Comparison of ENCODE assay signal across 18 cellular contexts in the genomic region with DNA sequence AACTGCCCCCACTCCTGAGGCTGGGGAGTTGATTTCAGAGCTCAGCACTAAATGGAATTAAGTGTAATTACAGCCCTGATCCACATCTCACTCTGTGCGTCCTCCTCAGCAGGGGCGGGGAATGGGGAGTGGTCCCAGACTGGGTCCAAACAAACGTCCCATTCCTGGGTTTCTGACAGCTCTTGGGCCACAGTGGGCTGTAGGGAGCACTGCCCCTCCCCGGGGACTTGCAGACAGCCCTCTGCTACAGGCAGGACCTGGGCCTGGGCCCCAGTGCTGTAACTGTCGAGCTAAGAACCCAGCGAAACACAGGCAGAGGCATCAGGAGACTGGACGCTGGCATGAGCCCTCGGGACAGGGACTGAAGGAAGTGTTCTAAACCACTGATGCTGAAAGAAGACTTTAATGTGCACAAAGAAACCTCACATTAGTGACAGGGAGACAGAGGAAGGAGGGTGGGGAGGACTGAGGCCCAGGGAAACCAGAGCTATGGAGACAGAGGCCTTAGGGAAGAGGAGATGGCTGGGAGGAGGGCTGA. TPM values are rescaled to one million over a fixed set of nuclear protein-coding genes. Genes with fewer than 3 reads are reported as not detected.
DNase-seq lines count a peak whose midpoint lies in the region; FAIRE-seq and TF ChIP-seq lines count a peak whose summit lies in the region.
"Had no signal": no experiment of that assay in that cellular context is flagged by ENCODE, and none has a peak within 500 bp of the region (broad histone marks: within the 10 kb centered on the region; RNA-seq: fewer than 3 reads in every experiment).

No MANE protein-coding gene starts in this region.

- H3K4me3 ChIP-seq in CD8-positive, alpha-beta memory T cell (ENCODE audit: low read length), result no peak overlapping the region
- no peak overlapping the region for H3K4me3 ChIP-seq in sigmoid colon
- H3K4me3 ChIP-seq: ovary had no signal

- no peaks in the 10 kb centered on the region for H3K9me3 ChIP-seq in CD8-positive, alpha-beta memory T cell (ENCODE audit: low read length)
- no peaks in the 10 kb centered on the region for H3K9me3 ChIP-seq in sigmoid colon
- H3K9me3 ChIP-seq: ovary had no signal

- WGBS in sigmoid colon, 2 donors, result 76 to 79% methylated on average over 8 of the region's 8 CpGs

- no peaks in the 10 kb centered on the region for H3K36me3 Mint-ChIP-seq in glutamatergic neuron (ENCODE audit: unreplicated experiment)
- H3K36me3 Mint-ChIP-seq in CD8-positive, alpha-beta memory T cell, result peaks cover 0 to under 1% (median 0%) of the 10 kb centered on the region in 3 donors

- no peak for TF ChIP-seq CTCF in D721Med (IDR thresholded peaks at IDR 0.05; ENCODE audit: insufficient read depth, missing control alignments)
- TF ChIP-seq CTCF in glutamatergic neuron (IDR thresholded peaks at IDR 0.05; ENCODE audit: partially characterized antibody, unreplicated experiment), result no peak
- no peak for TF ChIP-seq CTCF in sigmoid colon (IDR thresholded peaks at IDR 0.05)

- FAIRE-seq in D721Med (lab: Jason Lieb, UNC), result no peak
- FAIRE-seq: keratinocyte had no signal

- H3K27me3 ChIP-seq in CD8-positive, alpha-beta memory T cell (ENCODE audit: insufficient read depth, low read length, poor library complexity, severe bottlenecking), result no peaks in the 10 kb centered on the region
- no peaks in the 10 kb centered on the region for H3K27me3 ChIP-seq in sigmoid colon
- H3K27me3 ChIP-seq: ovary had no signal

- peaks cover 11% of the 10 kb centered on the region for H3K27me3 Mint-ChIP-seq in glutamatergic neuron (ENCODE audit: unreplicated experiment)
- no peaks in the 10 kb centered on the region for H3K27me3 Mint-ChIP-seq in CD8-positive, alpha-beta memory T cell
- H3K27me3 Mint-ChIP-seq: central memory CD8-positive, alpha-beta T cell had no signal

- no peak overlapping the region for H3K4me3 Mint-ChIP-seq in glutamatergic neuron (ENCODE audit: unreplicated experiment)
- no peak overlapping the region for H3K4me3 Mint-ChIP-seq in CD8-positive, alpha-beta memory T cell
- H3K4me3 Mint-ChIP-seq: CD8-positive, alpha-beta T cell; central memory CD8-positive, alpha-beta T cell had no signal

- TF ChIP-seq POLR2A in sigmoid colon (IDR thresholded peaks at IDR 0.05), result no peak

- no peak overlapping the region for H3K27ac ChIP-seq in CD8-positive, alpha-beta memory T cell (ENCODE audit: low read depth, low read length)
- H3K27ac ChIP-seq in sigmoid colon, result peak overlapping the region in 2 of 4 donors; percentile 13 to 19
- H3K27ac ChIP-seq: ovary had no signal

- POLR2A ChIA-PET in CD8-positive, alpha-beta memory T cell (lab: Charles Lee), result no interaction called here

- peaks cover 25% of the 10 kb centered on the region for H3K4me1 ChIP-seq in CD8-positive, alpha-beta memory T cell (ENCODE audit: insufficient read depth, low read length)
- peaks cover 0 to 42% (median 30%) of the 10 kb centered on the region in 4 donors for H3K4me1 ChIP-seq in sigmoid colon

- CTCF ChIA-PET in CD8-positive, alpha-beta memory T cell (lab: Charles Lee), result interaction anchor here (1.2 to 1.6 kb wide), 2 partner anchors 17 to 65 kb away, joined by 3 read pairs; partner anchors contain the start of gene ANKRD39

- intact Hi-C loops in sigmoid colon (cut with DNase I), result no loop called here

- H3K4me1 Mint-ChIP-seq in glutamatergic neuron (ENCODE audit: low read depth, unreplicated experiment), result peaks cover 19% of the 10 kb centered on the region
- H3K4me1 Mint-ChIP-seq in CD8-positive, alpha-beta memory T cell, result peaks cover 24 to 55% (median 28%) of the 10 kb centered on the region in 3 donors

- no peaks in the 10 kb centered on the region for H3K36me3 ChIP-seq in CD8-positive, alpha-beta memory T cell (ENCODE audit: insufficient read depth, low read length)
- no peaks in the 10 kb centered on the region for H3K36me3 ChIP-seq in sigmoid colon
- H3K36me3 ChIP-seq: ovary had no signal

- peaks cover 14% of the 10 kb centered on the region for H3K9me3 Mint-ChIP-seq in glutamatergic neuron (ENCODE audit: unreplicated experiment)
- no peaks in the 10 kb centered on the region for H3K9me3 Mint-ChIP-seq in CD8-positive, alpha-beta memory T cell
- H3K9me3 Mint-ChIP-seq: CD8-positive, alpha-beta T cell; central memory CD8-positive, alpha-beta T cell had no signal

- H3K27ac Mint-ChIP-seq in glutamatergic neuron (ENCODE audit: unreplicated experiment), result peak overlapping the region; percentile 23
- peak overlapping the region in 1 of 8 donors; percentile 77 for H3K27ac Mint-ChIP-seq in CD8-positive, alpha-beta memory T cell

- no peak for TF ChIP-seq EP300 in sigmoid colon (IDR thresholded peaks at IDR 0.05)

- DNase-seq in D721Med (ENCODE audit: insufficient read length, low spot score), result peak; percentile 99
- DNase-seq in RPMI7951 (ENCODE audit: low read depth), result peak; percentile 65
- no peak for DNase-seq in glutamatergic neuron
- DNase-seq in pons (ENCODE audit: low spot score), result peak; percentile 62
- DNase-seq in CD8-positive, alpha-beta memory T cell, result no peak
- no peak for DNase-seq in GM19240 (ENCODE audit: insufficient read length, low spot score)
- no peak for DNase-seq in NCI-H510A treated with DMSO at 0.1 percent for 48 hours (lab: John Stamatoyannopoulos, UW)
- DNase-seq in sigmoid colon, result no peak
- DNase-seq: activated CD4-positive, alpha-beta T cell treated with anti-CD3 and anti-CD28 coated beads, Interleukin-2, amount 50 U/mL, for 1 hour; activated effector memory CD4-positive, alpha-beta T cell treated with anti-CD3 and anti-CD28 coated beads, Interleukin-2, amount 50 U/mL, for 16 hours; CD8-positive, alpha-beta T cell; NCI-H1436; NCI-H774; stimulated activated CD4-positive, alpha-beta T cell treated with anti-CD3 and anti-CD28 coated beads, Interleukin-2, amount 100 ng/mL, for 24 hours; stimulated activated naive CD4-positive, alpha-beta T cell had no signal

RNA-seq across cellular contexts. Expression of gene SEMA4C, which starts 5.7 kb away (rescaled TPM):
- total RNA-seq in RPMI7951 (2014; rRNA removed; shearing (Covaris generic)), result 30.3 and 41.0 TPM in 2 replicates
- total RNA-seq in glutamatergic neuron (ENCODE audit: unreplicated experiment) (119 TPM), sigmoid colon (10 to 100 TPM; 57.1 to 90.1 (median 68.9) TPM)
- total RNA-seq in CD8-positive, alpha-beta memory T cell, result 10 to 100 TPM; 16.6 to 18.7 TPM
- 7.1 TPM for polyA plus RNA-seq in CD8-positive, alpha-beta memory T cell
- polyA plus RNA-seq in sigmoid colon, result 10 to 100 TPM in 1 of 3 donors, 1 to 10 TPM in 2; 3.6 to 21.3 (median 7.9) TPM

RNA-seq across cellular contexts. Expression of gene ANKRD39, which starts 17.8 kb away (rescaled TPM):
- total RNA-seq in RPMI7951 (2014; rRNA removed; shearing (Covaris generic)), result 20.7 and 25.8 TPM in 2 replicates
- total RNA-seq in glutamatergic neuron (ENCODE audit: unreplicated experiment), result 25.7 TPM
- 10 to 100 TPM; 30.9 to 32.2 TPM for total RNA-seq in CD8-positive, alpha-beta memory T cell
- polyA plus RNA-seq in CD8-positive, alpha-beta memory T cell, result 29.6 TPM
- total RNA-seq in sigmoid colon, result 10 to 100 TPM; 11.4 to 34.1 (median 26.1) TPM
- 10 to 100 TPM; 12.5 to 14.8 (median 12.6) TPM for polyA plus RNA-seq in sigmoid colon

RNA-seq across cellular contexts. Expression of gene ANKRD23, which starts 31.7 kb away (rescaled TPM):
- 0.84 and 1.8 TPM in 2 replicates for total RNA-seq in RPMI7951 (2014; rRNA removed; shearing (Covaris generic))
- total RNA-seq in glutamatergic neuron (ENCODE audit: unreplicated experiment) (5.7 TPM), sigmoid colon (1 to 10 TPM; 1.8 to 5.5 (median 4.2) TPM)
- total RNA-seq in CD8-positive, alpha-beta memory T cell, result 1 to 10 TPM; 3.8 to 3.9 TPM
- 0.47 TPM for polyA plus RNA-seq in CD8-positive, alpha-beta memory T cell
- polyA plus RNA-seq in sigmoid colon, result 1 to 10 TPM in 1 of 3 donors, under 1 TPM in 1, not detected in 1; 0.69 to 4.2 TPM

RNA-seq across cellular contexts. Expression of gene CNNM3, which starts 59.5 kb away (rescaled TPM):
- total RNA-seq in RPMI7951 (2014; rRNA removed; shearing (Covaris generic)), result 3.6 and 4.8 TPM in 2 replicates
- 22.3 TPM for total RNA-seq in glutamatergic neuron (ENCODE audit: unreplicated experiment)
- total RNA-seq in CD8-positive, alpha-beta memory T cell, result 10 to 100 TPM; 32.6 to 36.6 TPM
- 13.0 TPM for polyA plus RNA-seq in CD8-positive, alpha-beta memory T cell
- 10 to 100 TPM in 3 of 4 donors, 1 to 10 TPM in 1; 8.9 to 16.6 (median 11.8) TPM for total RNA-seq in sigmoid colon
- 10 to 100 TPM in 1 of 3 donors, 1 to 10 TPM in 2; 1.2 to 11.9 (median 1.2) TPM for polyA plus RNA-seq in sigmoid colon

Comparison
In these comparisons a context has a peak if more than half of its experiments do, and no peak if none do; other contexts are left out.
1. DNase-seq: peak in D721Med (single experiment), RPMI7951 (single experiment) and pons (single experiment); none in glutamatergic neuron (single experiment), CD8-positive, alpha-beta memory T cell (0 of 5), GM19240 (single experiment), NCI-H510A treated with DMSO at 0.1 percent for 48 hours (single experiment) and sigmoid colon (single experiment).